ENCODE assay signal across 2 cellular contexts in genomic region chr20:45918182-45918737, GRCh38.
TF ChIP-seq lines count a peak whose summit lies in the region.

No MANE protein-coding gene starts in this region.

TF ChIP-seq in SK-N-SH, 30 proteins besides CTCF, POLR2A, EP300 and RAD21 (continued from another document):
- no peak for TF ChIP-seq USF2 (IDR thresholded peaks at IDR 0.05; ENCODE audit: borderline replicate concordance, low read depth, low read length)
- no peak for TF ChIP-seq FOXM1 (IDR thresholded peaks at IDR 0.05; ENCODE audit: low read depth)
- TF ChIP-seq EZH2phosphoT487 (IDR thresholded peaks at IDR 0.05; ENCODE audit: borderline replicate concordance, low read depth), result no peak
- no peak for TF ChIP-seq TCF12 (IDR thresholded peaks at IDR 0.05)
- no peak for TF ChIP-seq FOSL2 (IDR thresholded peaks at IDR 0.05; ENCODE audit: borderline replicate concordance, low read depth)
- no peak for TF ChIP-seq ELF1 (IDR thresholded peaks at IDR 0.05)
- no peak for TF ChIP-seq YY1 (IDR thresholded peaks at IDR 0.05; ENCODE audit: low read depth)
TF ChIP-seq in SK-N-SH: peak in this region for 0.

TF ChIP-seq in SK-N-SH treated with all-trans-retinoic acid at 6 μM for 48 hours, 23 proteins besides CTCF, POLR2A, EP300 and RAD21 (continued from another document):
- TF ChIP-seq PATZ1 (CRISPR knock-in tag; IDR thresholded peaks at IDR 0.05; ENCODE audit: borderline replicate concordance) (no peak), ESRRG (CRISPR knock-in tag; IDR thresholded peaks at IDR 0.05) (no peak), ZNF8 (CRISPR knock-in tag; IDR thresholded peaks at IDR 0.05) (no peak), OSR1 (CRISPR knock-in tag; IDR thresholded peaks at IDR 0.05) (no peak), ZC3H10 (CRISPR knock-in tag; IDR thresholded peaks at IDR 0.05) (no peak), RARB (CRISPR knock-in tag; IDR thresholded peaks at IDR 0.05) (no peak), TCF4 (CRISPR knock-in tag; IDR thresholded peaks at IDR 0.05; ENCODE audit: borderline replicate concordance) (no peak), ZFP30 (CRISPR knock-in tag; IDR thresholded peaks at IDR 0.05) (no peak), ARNTL (CRISPR knock-in tag; IDR thresholded peaks at IDR 0.05; ENCODE audit: borderline replicate concordance, low read depth) (no peak), TSHZ2 (CRISPR knock-in tag; IDR thresholded peaks at IDR 0.05) (no peak), CSDC2 (CRISPR knock-in tag; IDR thresholded peaks at IDR 0.05) (no peak), GLIS3 (CRISPR knock-in tag; IDR thresholded peaks at IDR 0.05) (no peak), POU6F1 (CRISPR knock-in tag; IDR thresholded peaks at IDR 0.05; ENCODE audit: borderline replicate concordance, low read depth) (no peak), SNAI2 (CRISPR knock-in tag; IDR thresholded peaks at IDR 0.05) (no peak), PPARA (CRISPR knock-in tag; IDR thresholded peaks at IDR 0.05; ENCODE audit: borderline replicate concordance) (no peak), CREB5 (CRISPR knock-in tag; IDR thresholded peaks at IDR 0.05; ENCODE audit: low read depth) (no peak), ZNF70 (CRISPR knock-in tag; IDR thresholded peaks at IDR 0.05) (no peak), ZFP3 (CRISPR knock-in tag; IDR thresholded peaks at IDR 0.05) (no peak)
